Comparison of ENCODE assay signal across 11 cellular contexts in the genomic region with DNA sequence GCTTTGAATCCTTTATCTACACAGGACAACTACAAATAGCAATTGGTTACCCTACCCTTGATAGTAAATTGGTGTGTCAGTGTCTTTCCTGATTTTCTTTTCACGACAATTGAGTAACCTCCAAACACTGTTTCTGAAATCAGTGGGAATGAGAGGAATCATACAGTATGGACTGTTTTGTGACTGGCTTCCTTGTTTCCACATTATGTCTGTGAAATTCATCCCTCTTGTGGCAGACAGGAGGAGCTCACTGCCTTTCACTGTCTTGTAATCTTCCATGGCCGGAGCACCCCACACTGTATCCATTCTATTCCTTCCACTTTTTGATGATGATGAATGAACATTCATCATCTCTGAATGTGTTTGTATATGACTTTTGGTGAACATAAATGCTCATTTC.
DNase-seq lines count a peak whose midpoint lies in the region; TF ChIP-seq lines count a peak whose summit lies in the region.
"Had no signal": no experiment of that assay in that cellular context is flagged by ENCODE, and none has a peak within 500 bp of the region (broad histone marks: within the 10 kb centered on the region; RNA-seq: fewer than 3 reads in every experiment).

No MANE protein-coding gene starts in this region.

- H3K4me3 Mint-ChIP-seq in endothelial cell (ENCODE audit: unreplicated experiment) (no peak overlapping the region), neural progenitor cell (no peak overlapping the region)
- H3K4me3 Mint-ChIP-seq in activated naive CD4-positive, alpha-beta T cell treated with anti-CD3 and anti-CD28 coated beads, Interleukin-2, amount 10 ng/mL, durations not matched to agents 7 days and 5 days: no peak overlapping the region
- H3K4me3 Mint-ChIP-seq: T-helper 1 cell treated with Interleukin-12 subunit alpha and Interleukin-12 subunit beta and Interleukin-4 antibody, amounts not matched to agents 30 μg/mL and 1 μg/mL, for 36 hours had no signal

- no peaks in the 10 kb centered on the region for H3K27me3 ChIP-seq in neural progenitor cell

- H3K27me3 Mint-ChIP-seq in endothelial cell (ENCODE audit: unreplicated experiment) (peaks cover 2% of the 10 kb centered on the region), neural progenitor cell (ENCODE audit: insufficient read depth, low read depth) (peaks cover 2% of the 10 kb centered on the region)
- H3K27me3 Mint-ChIP-seq in activated naive CD4-positive, alpha-beta T cell treated with anti-CD3 and anti-CD28 coated beads, Interleukin-2, amount 10 ng/mL, durations not matched to agents 7 days and 5 days: peaks cover 3% of the 10 kb centered on the region

- H3K36me3 ChIP-seq in neural progenitor cell: no peaks in the 10 kb centered on the region

- no peaks in the 10 kb centered on the region for H3K9me3 ChIP-seq in neural progenitor cell (ENCODE audit: low read depth)

- peaks cover 8% of the 10 kb centered on the region for H3K4me1 Mint-ChIP-seq in endothelial cell (ENCODE audit: unreplicated experiment)
- H3K4me1 Mint-ChIP-seq in neural progenitor cell: no peaks in the 10 kb centered on the region
- H3K4me1 Mint-ChIP-seq in activated naive CD4-positive, alpha-beta T cell treated with anti-CD3 and anti-CD28 coated beads, Interleukin-2, amount 10 ng/mL, durations not matched to agents 7 days and 5 days: no peaks in the 10 kb centered on the region

- 0 out of 2 replicates have a peak, but pooled peaks have one; percentile 5 for TF ChIP-seq CTCF in GM12875 (IDR thresholded peaks at IDR 0.05; ENCODE audit: borderline replicate concordance, insufficient read depth, low read depth, low read length)
- TF ChIP-seq CTCF in endothelial cell (IDR thresholded peaks at IDR 0.05; ENCODE audit: unreplicated experiment): peak; percentile 38
- peak; percentile 31 for TF ChIP-seq CTCF in neural progenitor cell (IDR thresholded peaks at IDR 0.05)

- no peak overlapping the region for H3K27ac ChIP-seq in neural progenitor cell

- no peak overlapping the region for H3K9ac ChIP-seq in neural progenitor cell

- H4K20me1 ChIP-seq in neural progenitor cell (ENCODE audit: low read depth): no peaks in the 10 kb centered on the region

- DNase-seq in NCI-H69 (lab: John Stamatoyannopoulos, UW): peak; percentile 37
- DNase-seq in endothelial cell (ENCODE audit: low spot score): no peak
- DNase-seq in neural progenitor cell (ENCODE audit: low spot score): peak; percentile 12
- no peak for DNase-seq in H4 (ENCODE audit: low spot score)
- no peak for DNase-seq in activated naive CD4-positive, alpha-beta T cell treated with anti-CD3 and anti-CD28 coated beads, Interleukin-2, amount 10 ng/mL, durations not matched to agents 7 days and 5 days
- no peak for DNase-seq in activated T-cell treated with anti-CD3 and anti-CD28 coated beads, Interleukin-2, amount 50 U/mL, for 1 hour
- DNase-seq in NCI-H1105 (lab: John Stamatoyannopoulos, UW): no peak
- DNase-seq: cortex of kidney, NCI-H2029 treated with DMSO at 0.1 percent for 48 hours had no signal

- no peaks in the 10 kb centered on the region for H3K79me2 ChIP-seq in neural progenitor cell (ENCODE audit: low read depth)

- no peak overlapping the region for H3K27ac Mint-ChIP-seq in endothelial cell (ENCODE audit: unreplicated experiment)
- H3K27ac Mint-ChIP-seq in neural progenitor cell: no peak overlapping the region
- H3K27ac Mint-ChIP-seq in activated naive CD4-positive, alpha-beta T cell treated with anti-CD3 and anti-CD28 coated beads, Interleukin-2, amount 10 ng/mL, durations not matched to agents 7 days and 5 days: no peak overlapping the region
- H3K27ac Mint-ChIP-seq: T-helper 1 cell treated with Interleukin-12 subunit alpha and Interleukin-12 subunit beta and Interleukin-4 antibody, amounts not matched to agents 30 μg/mL and 1 μg/mL, for 36 hours had no signal

- H3K4me1 ChIP-seq in neural progenitor cell: no peaks in the 10 kb centered on the region

- H3K4me3 ChIP-seq in GM12875 (ENCODE audit: low read depth, low read length) (no peak overlapping the region), neural progenitor cell (no peak overlapping the region)

- no peaks in the 10 kb centered on the region for H3F3A ChIP-seq in neural progenitor cell (ENCODE audit: low read depth)

- H3K36me3 Mint-ChIP-seq in endothelial cell (ENCODE audit: low read depth, unreplicated experiment) (no peaks in the 10 kb centered on the region), neural progenitor cell (no peaks in the 10 kb centered on the region)
- H3K36me3 Mint-ChIP-seq in activated naive CD4-positive, alpha-beta T cell treated with anti-CD3 and anti-CD28 coated beads, Interleukin-2, amount 10 ng/mL, durations not matched to agents 7 days and 5 days: no peaks in the 10 kb centered on the region

- no peak overlapping the region for H3K4me2 ChIP-seq in neural progenitor cell

- H3K9me3 Mint-ChIP-seq in endothelial cell (ENCODE audit: unreplicated experiment) (no peaks in the 10 kb centered on the region), neural progenitor cell (no peaks in the 10 kb centered on the region)
- H3K9me3 Mint-ChIP-seq in activated naive CD4-positive, alpha-beta T cell treated with anti-CD3 and anti-CD28 coated beads, Interleukin-2, amount 10 ng/mL, durations not matched to agents 7 days and 5 days: no peaks in the 10 kb centered on the region
- H3K9me3 Mint-ChIP-seq: T-helper 1 cell treated with Interleukin-12 subunit alpha and Interleukin-12 subunit beta and Interleukin-4 antibody, amounts not matched to agents 30 μg/mL and 1 μg/mL, for 36 hours had no signal

- CTCF ChIA-PET in activated naive CD4-positive, alpha-beta T cell treated with anti-CD3 and anti-CD28 coated beads, Interleukin-2, amount 10 ng/mL, durations not matched to agents 7 days and 5 days (lab: Charles Lee): interaction anchor here (0.9 kb wide), 1 partner anchor 37 kb away, joined by 3 read pairs; no protein-coding TSS in a partner anchor

- H2AFZ ChIP-seq in neural progenitor cell (replicated peaks): no peak overlapping the region

Comparison
In these comparisons a context has a peak if more than half of its experiments do, and no peak if none do; other contexts are left out.
1. DNase-seq: peak in NCI-H69 (single experiment) and neural progenitor cell (single experiment); none in endothelial cell (single experiment), H4 (single experiment), activated naive CD4-positive, alpha-beta T cell treated with anti-CD3 and anti-CD28 coated beads, Interleukin-2, amount 10 ng/mL, durations not matched to agents 7 days and 5 days (single experiment), activated T-cell treated with anti-CD3 and anti-CD28 coated beads, Interleukin-2, amount 50 U/mL, for 1 hour (single experiment) and NCI-H1105 (single experiment).
2. Peak in every context shown above with its lines, with median percentiles within 50 percentile points of each other: CTCF ChIP-seq.